In genomic region chr3:51955893-51956770, GRCh38 we compare ENCODE assay signal across 8 cellular contexts. TPM values are rescaled to one million over a fixed set of nuclear protein-coding genes. Genes with fewer than 3 reads are reported as not detected.
A peak's percentile ranks its signal among the peaks of the same experiment; 100 is the strongest.
DNase-seq lines count a peak whose midpoint lies in the region; ATAC-seq and TF ChIP-seq lines count a peak whose summit lies in the region.

No MANE protein-coding gene starts in this region.

- no peak overlapping the region for H3K4me3 ChIP-seq in OCI-LY7 (ENCODE audit: low read depth, low read length, poor library complexity, severe bottlenecking)
- peak overlapping the region; percentile 25 to 68 (median 38) for H3K4me3 ChIP-seq in spleen

- CTCF ChIA-PET in OCI-LY7 (lab: Charles Lee; ENCODE audit: unreplicated experiment), result no interaction called here

- peaks cover 3% of the 10 kb centered on the region for H3K36me3 Mint-ChIP-seq in central memory CD8-positive, alpha-beta T cell (ENCODE audit: insufficient read depth)
- peaks cover 0 to 7% (median 4%) of the 10 kb centered on the region in 3 donors for H3K36me3 Mint-ChIP-seq in immature natural killer cell

- peaks cover 0 to 46% (median 15%) of the 10 kb centered on the region in 7 donors for H3K27me3 ChIP-seq in spleen (replicated peaks in 1 of 7)

- H3K4me1 Mint-ChIP-seq in central memory CD8-positive, alpha-beta T cell, result peaks cover 5% of the 10 kb centered on the region
- H3K4me1 Mint-ChIP-seq in immature natural killer cell, result peaks cover 0 to 9% of the 10 kb centered on the region in 2 donors

- H3K4me3 Mint-ChIP-seq in central memory CD8-positive, alpha-beta T cell, result peak overlapping the region; percentile 36
- H3K4me3 Mint-ChIP-seq in immature natural killer cell, result peak overlapping the region in 3 of 5 donors; percentile 12 to 41 (median 30)

- in situ Hi-C loops in G401 (cut with HindIII; ENCODE audit: low sequenced_read_pairs), result no loop called here

- H4K20me1 ChIP-seq in OCI-LY7 (ENCODE audit: insufficient read depth, low read length), result no peaks in the 10 kb centered on the region

- H2AFZ ChIP-seq in OCI-LY7 (ENCODE audit: low read length), result no peak overlapping the region

- TF ChIP-seq CTCF in OCI-LY7 (conservative IDR thresholded peaks at IDR 0.05; ENCODE audit: low read length), result peak; percentile 59
- peak in 8 of 11 experiments; percentile 26 to 55 (median 44) for TF ChIP-seq CTCF in spleen (IDR thresholded peaks at IDR 0.05 in 8 of 11, conservative IDR thresholded peaks at IDR 0.05 in 3 of 11)

- H3K27me3 Mint-ChIP-seq in central memory CD8-positive, alpha-beta T cell, result peaks cover 32% of the 10 kb centered on the region
- H3K27me3 Mint-ChIP-seq in immature natural killer cell (ENCODE audit: low read depth in 3 of 3), result peaks cover 11 to 18% (median 13%) of the 10 kb centered on the region in 3 donors

- no peak for TF ChIP-seq POLR2A in spleen (IDR thresholded peaks at IDR 0.05)

- no peaks in the 10 kb centered on the region for H3K9me3 ChIP-seq in OCI-LY7 (ENCODE audit: low read length)
- no peaks in the 10 kb centered on the region for H3K9me3 ChIP-seq in spleen

- no peaks in the 10 kb centered on the region for H3K79me2 ChIP-seq in OCI-LY7 (ENCODE audit: insufficient read depth, low read depth, low read length)

- WGBS in spleen, 5 donors, result 3 to 7% (median 5%) methylated on average over 23 to 97 of the region's 97 CpGs

- no peaks in the 10 kb centered on the region for H3K9me2 ChIP-seq in OCI-LY7 (ENCODE audit: insufficient read depth, low read length)

- intact Hi-C loops in OCI-LY7 (cut with micrococcal nuclease; ENCODE audit: unreplicated experiment), result no loop called here
- intact Hi-C loops in spleen (cut with DNase I; ENCODE audit: low total_unique reads), result no loop called here

- ATAC-seq in central memory CD8-positive, alpha-beta T cell (replicated peaks; ENCODE audit: extremely low read depth, poor library complexity, severe bottlenecking), result peak; percentile 57
- no peak for ATAC-seq in GM21381 (IDR thresholded peaks at IDR 0.05; ENCODE audit: unreplicated experiment)
- no peak for ATAC-seq in GM18870 (IDR thresholded peaks at IDR 0.05; ENCODE audit: unreplicated experiment)

- DNase-seq in G401 (ENCODE audit: low spot score) (peak; percentile 67), OCI-LY7 (ENCODE audit: low spot score) (peak; percentile 36), immature natural killer cell (peak in 2 of 3 donors; percentile 27 to 44), spleen (no peak), NCI-H187 (lab: John Stamatoyannopoulos, UW) (no peak)
- no peak for DNase-seq in central memory CD8-positive, alpha-beta T cell (ENCODE audit: low spot score in 2 of 2)

- no peaks in the 10 kb centered on the region for H3K9me3 Mint-ChIP-seq in central memory CD8-positive, alpha-beta T cell
- H3K9me3 Mint-ChIP-seq in immature natural killer cell, result no peaks in the 10 kb centered on the region

- no peak overlapping the region for H3K4me2 ChIP-seq in OCI-LY7 (ENCODE audit: low read length)

- H3K4me1 ChIP-seq in OCI-LY7 (ENCODE audit: insufficient read depth, low read length, poor library complexity, severe bottlenecking) (peaks cover 3% of the 10 kb centered on the region), spleen (peaks cover 6 to 43% (median 22%) of the 10 kb centered on the region in 6 donors)

- H3K27ac Mint-ChIP-seq in central memory CD8-positive, alpha-beta T cell (ENCODE audit: low read depth), result no peak overlapping the region
- H3K27ac Mint-ChIP-seq in immature natural killer cell, result no peak overlapping the region

- POLR2A ChIA-PET in OCI-LY7 (lab: Charles Lee), result no interaction called here

- H3K36me3 ChIP-seq in OCI-LY7 (ENCODE audit: insufficient read depth, low read length), result no peaks in the 10 kb centered on the region
- H3K36me3 ChIP-seq in spleen, result peaks cover 0 to 34% (median 0%) of the 10 kb centered on the region in 6 donors

- H3K27ac ChIP-seq in OCI-LY7 (ENCODE audit: low read depth, low read length, poor library complexity, severe bottlenecking) (no peak overlapping the region), spleen (peak overlapping the region in 6 of 8 donors; percentile 54 to 79 (median 70))

- no TSS peak for BruUV-seq in OCI-LY7 (replicated peaks; lab: Mats Ljungman, UMichigan)

RNA-seq across cellular contexts. Expression of gene GPR62, which starts 1.0 kb away (rescaled TPM):
- total RNA-seq in G401 (2014; rRNA removed; shearing (Covaris generic)), result not detected in 2 replicates
- total RNA-seq in OCI-LY7 (2014; rRNA removed; shearing (Covaris generic)), result not detected in 2 replicates
- total RNA-seq in OCI-LY7 (2022) (not detected in 2 replicates), spleen (under 1 TPM in 1 of 7 donors, not detected in 6; 0.39 TPM)
- polyA plus RNA-seq in immature natural killer cell (not detected), spleen (under 1 TPM; 0.04 to 0.06 (median 0.05) TPM)

RNA-seq across cellular contexts. Expression of gene PCBP4, which starts 11.1 kb away (rescaled TPM):
- total RNA-seq in G401 (2014; rRNA removed; shearing (Covaris generic)), result 57.1 and 80.7 TPM in 2 replicates
- total RNA-seq in OCI-LY7 (2014; rRNA removed; shearing (Covaris generic)), result 1.4 and 2.0 TPM in 2 replicates
- total RNA-seq in OCI-LY7 (2022), result 12.5 and 14.4 TPM in 2 replicates
- polyA plus RNA-seq in immature natural killer cell, result 10 to 100 TPM in 1 of 3 donors, 1 to 10 TPM in 2; 7.2 to 12.7 (median 9.3) TPM
- total RNA-seq in spleen, result 10 to 100 TPM; 17.1 to 24.6 (median 20.7) TPM
- 10 to 100 TPM; 12.8 to 41.7 (median 23.2) TPM for polyA plus RNA-seq in spleen

RNA-seq across cellular contexts. Expression of gene PARP3, which starts 14.0 kb away (rescaled TPM):
- total RNA-seq in G401 (2014; rRNA removed; shearing (Covaris generic)), result 6.4 and 9.7 TPM in 2 replicates
- 8.1 and 11.9 TPM in 2 replicates for total RNA-seq in OCI-LY7 (2014; rRNA removed; shearing (Covaris generic))
- 11.0 and 12.0 TPM in 2 replicates for total RNA-seq in OCI-LY7 (2022)
- 1 to 10 TPM in 2 of 3 donors, not detected in 1; 2.3 to 2.9 TPM for polyA plus RNA-seq in immature natural killer cell
- total RNA-seq in spleen, result 10 to 100 TPM; 23.1 to 34.2 (median 28.2) TPM
- polyA plus RNA-seq in spleen, result 10 to 100 TPM in 2 of 3 donors, 1 to 10 TPM in 1; 8.2 to 18.9 (median 16.5) TPM

RNA-seq across cellular contexts. Expression of gene RRP9, which starts 14.4 kb away (rescaled TPM):
- total RNA-seq in G401 (2014; rRNA removed; shearing (Covaris generic)), result 80.6 and 87.0 TPM in 2 replicates
- 36.9 and 41.1 TPM in 2 replicates for total RNA-seq in OCI-LY7 (2014; rRNA removed; shearing (Covaris generic))
- total RNA-seq in OCI-LY7 (2022) (26.5 and 34.4 TPM in 2 replicates), spleen (10 to 100 TPM in 6 of 7 donors, 1 to 10 TPM in 1; 9.5 to 20.6 (median 12.5) TPM)
- polyA plus RNA-seq in immature natural killer cell (10 to 100 TPM; 15.5 to 22.5 (median 21.2) TPM), spleen (10 to 100 TPM; 18.5 to 26.6 (median 21.2) TPM)

RNA-seq across cellular contexts. Expression of gene ABHD14B, which starts 17.7 kb away (rescaled TPM):
- total RNA-seq in G401 (2014; rRNA removed; shearing (Covaris generic)), result 6.5 and 9.9 TPM in 2 replicates
- 11.3 and 16.1 TPM in 2 replicates for total RNA-seq in OCI-LY7 (2014; rRNA removed; shearing (Covaris generic))
- 40.1 and 41.4 TPM in 2 replicates for total RNA-seq in OCI-LY7 (2022)
- 10 to 100 TPM; 44.9 to 62.3 (median 51.6) TPM for polyA plus RNA-seq in immature natural killer cell
- total RNA-seq in spleen, result 10 to 100 TPM; 33.8 to 74.9 (median 56.3) TPM
- polyA plus RNA-seq in spleen, result 10 to 100 TPM; 60.1 to 71.4 (median 66.8) TPM

Comparison
In these comparisons a context has a peak if more than half of its experiments do, and no peak if none do; other contexts are left out.
1. DNase-seq: peak in G401 (single experiment), OCI-LY7 (single experiment) and immature natural killer cell (2 of 3); none in central memory CD8-positive, alpha-beta T cell (0 of 2), spleen (single experiment) and NCI-H187 (0 of 2).